Comparison of ENCODE assay signal across 10 cellular contexts in genomic region chr1:29256979-29257804, GRCh38. TPM values are rescaled to one million over a fixed set of nuclear protein-coding genes. Genes with fewer than 3 reads are reported as not detected.
DNase-seq lines count a peak whose midpoint lies in the region; ATAC-seq and TF ChIP-seq lines count a peak whose summit lies in the region.
"Had no signal": no experiment of that assay in that cellular context is flagged by ENCODE, and none has a peak within 500 bp of the region (broad histone marks: within the 10 kb centered on the region; RNA-seq: fewer than 3 reads in every experiment).

No MANE protein-coding gene starts in this region.

- no peaks in the 10 kb centered on the region for H3K9me3 Mint-ChIP-seq in activated naive CD4-positive, alpha-beta T cell treated with anti-CD3 and anti-CD28 coated beads, Interleukin-2, amount 50 U/mL, for 72 hours
- H3K9me3 Mint-ChIP-seq: activated naive CD4-positive, alpha-beta T cell treated with anti-CD3 and anti-CD28 coated beads, Interleukin-2, amount 50 U/mL, for 24 hours had no signal

- no peak overlapping the region for H3K27ac Mint-ChIP-seq in activated naive CD4-positive, alpha-beta T cell treated with anti-CD3 and anti-CD28 coated beads, Interleukin-2, amount 50 U/mL, for 72 hours
- H3K27ac Mint-ChIP-seq: activated naive CD4-positive, alpha-beta T cell treated with anti-CD3 and anti-CD28 coated beads, Interleukin-2, amount 50 U/mL, for 24 hours had no signal

- no peaks in the 10 kb centered on the region for H3K36me3 Mint-ChIP-seq in activated naive CD4-positive, alpha-beta T cell treated with anti-CD3 and anti-CD28 coated beads, Interleukin-2, amount 50 U/mL, for 72 hours
- H3K36me3 Mint-ChIP-seq: activated naive CD4-positive, alpha-beta T cell treated with anti-CD3 and anti-CD28 coated beads, Interleukin-2, amount 50 U/mL, for 24 hours had no signal

- DNase-seq in COR-L47 (lab: John Stamatoyannopoulos, UW) (peak; percentile 82), M059J (ENCODE audit: low read depth) (peak; percentile 68), T1000 (lab: John Stamatoyannopoulos, UW) (peak; percentile 78), myocyte (ENCODE audit: low read depth) (peak; percentile 39), GM20000 (ENCODE audit: low spot score) (no peak), NCI-H748 treated with DMSO at 0.1 percent for 48 hours (lab: John Stamatoyannopoulos, UW) (no peak)
- DNase-seq in activated naive CD4-positive, alpha-beta T cell treated with anti-CD3 and anti-CD28 coated beads, Interleukin-2, amount 50 U/mL, for 72 hours (ENCODE audit: low spot score in 2 of 2) = no peak
- DNase-seq: NCI-H2029 treated with DMSO at 0.1 percent for 48 hours had no signal

- ATAC-seq in activated naive CD4-positive, alpha-beta T cell treated with anti-CD3 and anti-CD28 coated beads, Interleukin-2, amount 50 U/mL, for 72 hours = no peak
- ATAC-seq in GM18870 (IDR thresholded peaks at IDR 0.05; ENCODE audit: unreplicated experiment) = no peak

- TF ChIP-seq CTCF in GM20000 (IDR thresholded peaks at IDR 0.05; ENCODE audit: extremely low read depth, missing control alignments) = no peak

RNA-seq across cellular contexts. Expression of gene PTPRU, which starts 20.9 kb away (rescaled TPM):
- total RNA-seq in M059J (2014; rRNA removed; shearing (Covaris generic)) = 3.3 and 3.4 TPM in 2 replicates
- 21.5 and 25.8 TPM in 2 replicates for total RNA-seq in myocyte
- polyA plus RNA-seq in myocyte (2012) = 21.4 TPM
- 1 to 10 TPM in 1 of 2 donors, not detected in 1; 2.0 TPM for total RNA-seq in activated naive CD4-positive, alpha-beta T cell treated with anti-CD3 and anti-CD28 coated beads, Interleukin-2, amount 50 U/mL, for 72 hours

RNA-seq across cellular contexts. Expression of gene MECR, which starts 26.5 kb away (rescaled TPM):
- total RNA-seq in M059J (2014; rRNA removed; shearing (Covaris generic)) = 13.8 and 14.3 TPM in 2 replicates
- 26.8 and 29.7 TPM in 2 replicates for total RNA-seq in myocyte
- 43.0 TPM for polyA plus RNA-seq in myocyte (2012)
- total RNA-seq in activated naive CD4-positive, alpha-beta T cell treated with anti-CD3 and anti-CD28 coated beads, Interleukin-2, amount 50 U/mL, for 72 hours = 10 to 100 TPM; 25.7 to 33.0 TPM

Comparison
In these comparisons a context has a peak if more than half of its experiments do, and no peak if none do; other contexts are left out.
1. DNase-seq: peak in COR-L47 (single experiment), M059J (single experiment), T1000 (single experiment) and myocyte (single experiment); none in activated naive CD4-positive, alpha-beta T cell treated with anti-CD3 and anti-CD28 coated beads, Interleukin-2, amount 50 U/mL, for 72 hours (0 of 2), GM20000 (single experiment) and NCI-H748 treated with DMSO at 0.1 percent for 48 hours (single experiment).